Comparison of ENCODE assay signal across 1 cellular context in genomic region chr9:122948313-122948712, GRCh38.
TF ChIP-seq lines count a peak whose summit lies in the region.

No MANE protein-coding gene starts in this region.

TF ChIP-seq in GM23338, 12 proteins besides CTCF, POLR2A, EP300 and RAD21 (continued from another document):
- TF ChIP-seq ZNF462 (CRISPR knock-in tag; IDR thresholded peaks at IDR 0.05) (no peak), CREB1 (CRISPR knock-in tag; IDR thresholded peaks at IDR 0.05; ENCODE audit: low read depth) (no peak), ZNF114 (CRISPR knock-in tag; IDR thresholded peaks at IDR 0.05) (no peak)
